8 cellular contexts compared by ENCODE assay signal in genomic region chr11:72641900-72642814, GRCh38. TPM values are rescaled to one million over a fixed set of nuclear protein-coding genes. Genes with fewer than 3 reads are reported as not detected.
DNase-seq lines count a peak whose midpoint lies in the region; ATAC-seq and TF ChIP-seq lines count a peak whose summit lies in the region.

No MANE protein-coding gene starts in this region.

- no peak overlapping the region for H2AK5ac ChIP-seq in mesendoderm (ENCODE audit: low read length)

- no peak overlapping the region for H3K4ac ChIP-seq in mesendoderm (ENCODE audit: low read depth, low read length)

- no peak overlapping the region for H3K18ac ChIP-seq in mesendoderm (ENCODE audit: low read length)

- H2BK5ac ChIP-seq in mesendoderm (ENCODE audit: low read length) = no peak overlapping the region

- peak overlapping the region; percentile 2 for H3K56ac ChIP-seq in mesendoderm (ENCODE audit: low read length)

- no peak for TF ChIP-seq CTCF in transverse colon (IDR thresholded peaks at IDR 0.05)

- H2BK15ac ChIP-seq in mesendoderm (replicated peaks; ENCODE audit: low read depth) = no peak overlapping the region

- intact Hi-C loops in transverse colon (cut with DNase I; ENCODE audit: low total_unique reads) = loop anchor here (1.0 kb wide), 1 partner anchor 43 kb away; no protein-coding TSS in a partner anchor

- no peaks in the 10 kb centered on the region for H3K79me1 ChIP-seq in mesendoderm (ENCODE audit: low read length)

- ATAC-seq in SK-N-SH treated with all-trans-retinoic acid at 6 μM for 48 hours (peak; percentile 56), GM18873 (IDR thresholded peaks at IDR 0.05; ENCODE audit: low FRiP score, unreplicated experiment) (no peak), HG02884 (IDR thresholded peaks at IDR 0.05; ENCODE audit: unreplicated experiment) (no peak)

- peak; percentile 25 for DNase-seq in activated naive CD4-positive, alpha-beta T cell treated with Interleukin-2 at 50 U/mL for 16 hours
- no peak for DNase-seq in activated naive CD4-positive, alpha-beta T cell treated with anti-CD3 and anti-CD28 coated beads, Interleukin-2, amount 50 U/mL, for 16 hours
- DNase-seq in mesendoderm (no peak), transverse colon (peak; percentile 48)

- no peaks in the 10 kb centered on the region for H3K79me2 ChIP-seq in mesendoderm (ENCODE audit: control insufficient read depth, insufficient read depth, low read length)

- peak overlapping the region; percentile 73 for H3K4me2 ChIP-seq in mesendoderm (ENCODE audit: low read length)

- in situ Hi-C loops in transverse colon (cut with MboI; ENCODE audit: low pct_ligation_motif_present in 1 of 4, low pct_unique_long_range_greater_than_20kb in 1 of 4, low sequenced_read_pairs in 3 of 4) = loop anchor here in 2 of 4 donors (10.0 kb wide), 2 partner anchors 57 to 167 kb away; no protein-coding TSS in a partner anchor

- H3K27ac ChIP-seq in duodenal mucosa (ENCODE audit: low read depth, low read length) (no peak overlapping the region), mesendoderm (ENCODE audit: low read depth, low read length) (no peak overlapping the region), transverse colon (peak overlapping the region; percentile 37 to 80 (median 58))

- TF ChIP-seq POLR2A in transverse colon (IDR thresholded peaks at IDR 0.05) = no peak

- H3K4me3 ChIP-seq in duodenal mucosa (ENCODE audit: low read depth in 1 of 2, low read length in 2 of 2) (peak overlapping the region; percentile 63 to 65), mesendoderm (ENCODE audit: low read length) (no peak overlapping the region), transverse colon (peak overlapping the region; percentile 38 to 65 (median 56))

- H3K23ac ChIP-seq in mesendoderm (ENCODE audit: low read length) = no peak overlapping the region

- H4K5ac ChIP-seq in mesendoderm (ENCODE audit: low read length) = no peak overlapping the region

- H3K36me3 ChIP-seq in duodenal mucosa (ENCODE audit: control insufficient read depth in 1 of 2, insufficient read depth in 2 of 2, low read length in 2 of 2) (no peaks in the 10 kb centered on the region), mesendoderm (ENCODE audit: control insufficient read depth, insufficient read depth, low read length) (no peaks in the 10 kb centered on the region), transverse colon (no peaks in the 10 kb centered on the region)

- no peak overlapping the region for H2BK120ac ChIP-seq in mesendoderm (ENCODE audit: low read depth, low read length)

- no peak overlapping the region for H4K8ac ChIP-seq in mesendoderm (ENCODE audit: low read depth, low read length)

- TF ChIP-seq EP300 in transverse colon (IDR thresholded peaks at IDR 0.05; ENCODE audit: low read depth) = no peak

- no CpG with 5 or more reads among the region's 87 CpGs for WGBS in mesendoderm (ENCODE audit: extremely low coverage, insufficient coverage, low lambda C conversion rate)
- WGBS in transverse colon (ENCODE audit: low coverage in 1 of 2), 2 donors = 0 to 2% methylated on average over 6 to 33 of the region's 87 CpGs

- H3K4me1 ChIP-seq in duodenal mucosa (ENCODE audit: control insufficient read depth in 1 of 2, insufficient read depth in 2 of 2, low read length in 2 of 2) (peaks cover 9 to 14% of the 10 kb centered on the region in 2 donors), mesendoderm (ENCODE audit: control insufficient read depth, low read depth, low read length) (peaks cover 2% of the 10 kb centered on the region), transverse colon (peaks cover 3 to 22% (median 15%) of the 10 kb centered on the region in 4 donors)

- H3K9me3 ChIP-seq in duodenal mucosa (ENCODE audit: control insufficient read depth in 1 of 2, low read length in 2 of 2) = no peaks in the 10 kb centered on the region
- H3K9me3 ChIP-seq in transverse colon = no peaks in the 10 kb centered on the region

- H3K9ac ChIP-seq in duodenal mucosa (ENCODE audit: low read depth in 1 of 2, low read length in 2 of 2) = no peak overlapping the region
- H3K9ac ChIP-seq in mesendoderm (ENCODE audit: low read length) = peak overlapping the region; percentile 20

- H3K27me3 ChIP-seq in duodenal mucosa (ENCODE audit: control insufficient read depth in 1 of 2, insufficient read depth in 2 of 2, low read length in 2 of 2) (peaks cover 32 to 38% of the 10 kb centered on the region in 2 donors), mesendoderm (ENCODE audit: insufficient read depth, low read length, poor library complexity) (peaks cover 15% of the 10 kb centered on the region), transverse colon (peaks cover 18% of the 10 kb centered on the region)

TF ChIP-seq in SK-N-SH treated with all-trans-retinoic acid at 6 μM for 48 hours, 23 proteins besides CTCF, POLR2A, EP300 and RAD21:
- no peak for TF ChIP-seq ISL1 (CRISPR knock-in tag; IDR thresholded peaks at IDR 0.05)
- TF ChIP-seq GLIS3 (CRISPR knock-in tag; IDR thresholded peaks at IDR 0.05) = no peak

RNA-seq across cellular contexts. Expression of gene PDE2A, which starts 32.1 kb away (rescaled TPM):
- polyA plus RNA-seq in mesendoderm (2013, experiment 1 of 2) = 3.9 TPM
- polyA plus RNA-seq in mesendoderm (2013, experiment 2 of 2) = 4.0 TPM
- 10 to 100 TPM in 3 of 4 donors, 1 to 10 TPM in 1; 6.6 to 41.9 (median 17.1) TPM for total RNA-seq in transverse colon

Comparison
In these comparisons a context has a peak if more than half of its experiments do, and no peak if none do; other contexts are left out.
1. DNase-seq: peak in activated naive CD4-positive, alpha-beta T cell treated with Interleukin-2 at 50 U/mL for 16 hours (single experiment) and transverse colon (single experiment); none in activated naive CD4-positive, alpha-beta T cell treated with anti-CD3 and anti-CD28 coated beads, Interleukin-2, amount 50 U/mL, for 16 hours (single experiment) and mesendoderm (single experiment).
2. H3K27ac ChIP-seq: peak in transverse colon (4 of 4); none in duodenal mucosa (single experiment) and mesendoderm (single experiment).